ENCODE assay signal across 19 cellular contexts in genomic region chr14:101925152-101925551, GRCh38. TPM values are rescaled to one million over a fixed set of nuclear protein-coding genes. Genes with fewer than 3 reads are reported as not detected.
DNase-seq lines count a peak whose midpoint lies in the region; ATAC-seq, FAIRE-seq and TF ChIP-seq lines count a peak whose summit lies in the region.
"Had no signal": no experiment of that assay in that cellular context is flagged by ENCODE, and none has a peak within 500 bp of the region (broad histone marks: within the 10 kb centered on the region; RNA-seq: fewer than 3 reads in every experiment).

No MANE protein-coding gene starts in this region.

- intact Hi-C loops in K562 (cut with micrococcal nuclease) = no loop called here
- intact Hi-C loops in spleen (cut with DNase I; ENCODE audit: low total_unique reads) = no loop called here

- TF ChIP-seq RAD21 in K562 (CRISPR knock-in tag; conservative IDR thresholded peaks at IDR 0.05 in 1 of 2, IDR thresholded peaks at IDR 0.05 in 1 of 2) = no peak

- H3K36me3 ChIP-seq in K562 (ENCODE audit: control insufficient read depth, insufficient read depth, low read length) (peaks cover 46% of the 10 kb centered on the region; the same call in 2 of the 3 replicates), spleen (peaks cover 2 to 92% (median 46%) of the 10 kb centered on the region in 6 donors)

- H3K9me3 ChIP-seq in K562 (replicated peaks; ENCODE audit: control insufficient read depth, insufficient read depth, low read depth, low read length) (no peaks in the 10 kb centered on the region), spleen (no peaks in the 10 kb centered on the region)
- H3K9me3 ChIP-seq: A549, BE2C had no signal

- in situ Hi-C loops in K562 (cut with MboI) (no loop called here), GM13977 (cut with MboI; ENCODE audit: low pct_unique_long_range_greater_than_20kb, low sequenced_read_pairs, unreplicated experiment) (no loop called here)

- H3K4me1 Mint-ChIP-seq in activated naive CD8-positive, alpha-beta T cell treated with anti-CD3 and anti-CD28 coated beads, Interleukin-2, amount 10 ng/mL, durations not matched to agents 7 days and 5 days = no peaks in the 10 kb centered on the region
- peaks cover 10% of the 10 kb centered on the region for H3K4me1 Mint-ChIP-seq in activated naive CD8-positive, alpha-beta T cell treated with anti-CD3 and anti-CD28 coated beads, Interleukin-2, amount 50 U/mL, for 24 hours

- peaks cover 23 to 25% of the 10 kb centered on the region in 2 experiments; a peak in 4 of 5 replicates for H3K4me1 ChIP-seq in K562 (replicated peaks in 1 of 2; ENCODE audit: control insufficient read depth in 2 of 2, insufficient read depth in 2 of 2, low read length in 2 of 2)
- peaks cover 0 to 12% (median 2%) of the 10 kb centered on the region in 6 donors for H3K4me1 ChIP-seq in spleen
- H3K4me1 ChIP-seq: A549, BE2C had no signal

- DNase-seq in activated naive CD8-positive, alpha-beta T cell treated with anti-CD3 and anti-CD28 coated beads, Interleukin-2, amount 10 ng/mL, durations not matched to agents 7 days and 5 days = peak; percentile 11
- DNase-seq in activated naive CD8-positive, alpha-beta T cell treated with anti-CD3 and anti-CD28 coated beads, Interleukin-2, amount 50 U/mL, for 24 hours = no peak
- DNase-seq in SHP77 (lab: John Stamatoyannopoulos, UW) (peak; percentile 66 to 75), K562 (ENCODE audit: extremely low read depth in 1 of 4, low spot score in 3 of 4) (no peak), spleen (peak; percentile 24), GM13977 (ENCODE audit: low spot score) (no peak)
- DNase-seq: BE2C; CD8-positive, alpha-beta T cell; COR-L47; DMS153; DMS79 treated with DMSO at 0.1 percent for 48 hours; EL; H9 had no signal

- TF ChIP-seq POLR2A in K562 (conservative IDR thresholded peaks at IDR 0.05) (no peak), spleen (IDR thresholded peaks at IDR 0.05) (no peak)

- FAIRE-seq in K562 (lab: Jason Lieb, UNC) = no peak
- FAIRE-seq: A549, D721Med, G401.6, GM12891 had no signal

- no peaks in the 10 kb centered on the region for H4K20me1 ChIP-seq in K562 (replicated peaks; ENCODE audit: control insufficient read depth, insufficient read depth, low read length)

- H3K4me2 ChIP-seq in K562 (ENCODE audit: insufficient read depth, low read length) = no peak overlapping the region
- H3K4me2 ChIP-seq: A549, GM23338 had no signal

- H3K4me3 ChIP-seq in K562 (no peak overlapping the region), spleen (no peak overlapping the region)
- H3K4me3 ChIP-seq: A549, GM23338 had no signal

- peaks cover 4% of the 10 kb centered on the region for H3K36me3 Mint-ChIP-seq in activated naive CD8-positive, alpha-beta T cell treated with anti-CD3 and anti-CD28 coated beads, Interleukin-2, amount 10 ng/mL, durations not matched to agents 7 days and 5 days
- H3K36me3 Mint-ChIP-seq in activated naive CD8-positive, alpha-beta T cell treated with anti-CD3 and anti-CD28 coated beads, Interleukin-2, amount 50 U/mL, for 24 hours (ENCODE audit: low read depth) = peaks cover 14% of the 10 kb centered on the region

- no peak for TF ChIP-seq EP300 in K562 (IDR thresholded peaks at IDR 0.05; ENCODE audit: low read length)

- no TSS peak for BruUV-seq in K562 (replicated peaks; lab: Mats Ljungman, UMichigan)

- H2AFZ ChIP-seq in K562 (ENCODE audit: low read depth, low read length) = no peak overlapping the region
- H2AFZ ChIP-seq: GM23338 had no signal

- no peaks in the 10 kb centered on the region for H3K79me2 ChIP-seq in K562 (ENCODE audit: control insufficient read depth, insufficient read depth, low read length)

- no peak overlapping the region for H3K27ac ChIP-seq in K562 (ENCODE audit: extremely low read depth, low read depth, low read length)
- no peak overlapping the region for H3K27ac ChIP-seq in spleen
- H3K27ac ChIP-seq: A549, C4-2B had no signal

- ATAC-seq in activated naive CD8-positive, alpha-beta T cell treated with anti-CD3 and anti-CD28 coated beads, Interleukin-2, amount 10 ng/mL, durations not matched to agents 7 days and 5 days (ENCODE audit: low read depth) = no peak
- no peak for ATAC-seq in activated naive CD8-positive, alpha-beta T cell treated with anti-CD3 and anti-CD28 coated beads, Interleukin-2, amount 50 U/mL, for 24 hours
- no peak for ATAC-seq in K562
- ATAC-seq: A549; CD8-positive, alpha-beta T cell; GM23338 had no signal

- no peaks in the 10 kb centered on the region for H3K9me3 Mint-ChIP-seq in activated naive CD8-positive, alpha-beta T cell treated with anti-CD3 and anti-CD28 coated beads, Interleukin-2, amount 10 ng/mL, durations not matched to agents 7 days and 5 days
- H3K9me3 Mint-ChIP-seq in activated naive CD8-positive, alpha-beta T cell treated with anti-CD3 and anti-CD28 coated beads, Interleukin-2, amount 50 U/mL, for 24 hours = no peaks in the 10 kb centered on the region
- H3K9me3 Mint-ChIP-seq: CD8-positive, alpha-beta T cell; GM23338; H9 had no signal

- peak overlapping the region in 1 of 2 experiments; percentile 58; a peak in 1 of 4 replicates for H3K9ac ChIP-seq in K562 (ENCODE audit: insufficient read depth in 1 of 2, low read depth in 2 of 2, low read length in 2 of 2)

- no peaks in the 10 kb centered on the region for H3K9me1 ChIP-seq in K562 (ENCODE audit: control insufficient read depth, insufficient read depth, low read length)

- no peak for TF ChIP-seq CTCF in K562 (IDR thresholded peaks at IDR 0.05 in 2 of 3, conservative IDR thresholded peaks at IDR 0.05 in 1 of 3; ENCODE audit: insufficient read depth in 2 of 3, low read depth in 1 of 3, low read length in 3 of 3)
- no peak for TF ChIP-seq CTCF in spleen (IDR thresholded peaks at IDR 0.05 in 8 of 11, conservative IDR thresholded peaks at IDR 0.05 in 3 of 11)
- no peak for TF ChIP-seq CTCF in GM13977 (IDR thresholded peaks at IDR 0.05; ENCODE audit: extremely low read depth, insufficient read depth, missing control alignments)

- H3K27me3 ChIP-seq in K562 (ENCODE audit: control insufficient read depth in 2 of 2, insufficient read depth in 2 of 2, low read length in 2 of 2) = no peaks in the 10 kb centered on the region
- no peaks in the 10 kb centered on the region for H3K27me3 ChIP-seq in spleen (replicated peaks in 1 of 7)
- H3K27me3 ChIP-seq: BE2C had no signal

- CTCF ChIA-PET in K562 (lab: Yijun Ruan, JAX; ENCODE audit: low intra/inter-chr PET ratio) = no interaction called here

- H3K27ac Mint-ChIP-seq in activated naive CD8-positive, alpha-beta T cell treated with anti-CD3 and anti-CD28 coated beads, Interleukin-2, amount 10 ng/mL, durations not matched to agents 7 days and 5 days = no peak overlapping the region
- no peak overlapping the region for H3K27ac Mint-ChIP-seq in activated naive CD8-positive, alpha-beta T cell treated with anti-CD3 and anti-CD28 coated beads, Interleukin-2, amount 50 U/mL, for 24 hours
- H3K27ac Mint-ChIP-seq: CD8-positive, alpha-beta T cell; GM23338; H9 had no signal

- H3K4me3 Mint-ChIP-seq in activated naive CD8-positive, alpha-beta T cell treated with anti-CD3 and anti-CD28 coated beads, Interleukin-2, amount 10 ng/mL, durations not matched to agents 7 days and 5 days = no peak overlapping the region
- H3K4me3 Mint-ChIP-seq in activated naive CD8-positive, alpha-beta T cell treated with anti-CD3 and anti-CD28 coated beads, Interleukin-2, amount 50 U/mL, for 24 hours = no peak overlapping the region
- H3K4me3 Mint-ChIP-seq: CD8-positive, alpha-beta T cell; GM23338; H9 had no signal

- 98% methylated on average over 18 of the region's 33 CpGs for WGBS in K562 (ENCODE audit: insufficient coverage, low coverage, missing lambda C conversion rate)
- 97 to 99% (median 98%) methylated on average over 33 of the region's 33 CpGs for WGBS in spleen, 5 donors

- POLR2A ChIA-PET in activated naive CD8-positive, alpha-beta T cell treated with anti-CD3 and anti-CD28 coated beads, Interleukin-2, amount 10 ng/mL, durations not matched to agents 7 days and 5 days (lab: Charles Lee) = no interaction called here
- POLR2A ChIA-PET in K562 (lab: Yijun Ruan, JAX) = interaction anchor here (1.0 to 2.4 kb wide), 2 partner anchors 8 to 20 kb away, joined by 4 to 10 read pairs; no protein-coding TSS in a partner anchor

- H3K27me3 Mint-ChIP-seq in activated naive CD8-positive, alpha-beta T cell treated with anti-CD3 and anti-CD28 coated beads, Interleukin-2, amount 10 ng/mL, durations not matched to agents 7 days and 5 days = no peaks in the 10 kb centered on the region
- no peaks in the 10 kb centered on the region for H3K27me3 Mint-ChIP-seq in activated naive CD8-positive, alpha-beta T cell treated with anti-CD3 and anti-CD28 coated beads, Interleukin-2, amount 50 U/mL, for 24 hours

RNA-seq across cellular contexts. Expression of gene DYNC1H1, which starts 39.2 kb away (rescaled TPM):
- total RNA-seq in activated naive CD8-positive, alpha-beta T cell treated with anti-CD3 and anti-CD28 coated beads, Interleukin-2, amount 10 ng/mL, durations not matched to agents 7 days and 5 days = 100 to 1,000 TPM; 287 to 316 TPM
- 696 and 788 TPM in 2 replicates for total RNA-seq in K562 (2011; cell fraction: chromatin; rRNA removed; ENCODE audit: low replicate concordance)
- 257 and 323 TPM in 2 replicates for total RNA-seq in K562 (2011; cell fraction: nucleolus; rRNA removed)
- 362 and 396 TPM in 2 replicates for total RNA-seq in K562 (2011; cell fraction: nucleoplasm; rRNA removed)
- total RNA-seq in K562 (2014; rRNA removed) (193 and 202 TPM in 2 replicates), K562 (2014; rRNA removed; fragmentation: Illumina TruSeq; extraction: Trizol) (126 and 128 TPM in 2 replicates), K562 (2015; rRNA removed; fragmentation: Illumina TruSeq; extraction: Trizol) (115 and 120 TPM in 2 replicates), K562 (2021) (320 and 335 TPM in 2 replicates), spleen (100 to 1,000 TPM; 270 to 446 (median 403) TPM)
- polyA plus RNA-seq in K562 (2011; rRNA removed) (52.4 and 68.0 TPM in 2 replicates), K562 (2014; fragmentation: Illumina TruSeq; extraction: Trizol) (144 and 150 TPM in 2 replicates), K562 (2014; fragmentation: Nextera tagmentation; extraction: Ambion mirVana) (10 to 100 TPM; 31.9 to 35.9 TPM), K562 (2014; rRNA removed) (85.1 and 95.4 TPM in 2 replicates), spleen (10 to 100 TPM; 65.9 to 85.8 (median 70.5) TPM)
- polyA plus RNA-seq in K562 (2011; cell fraction: cytosol; rRNA removed) = 95.8 and 115 TPM in 2 replicates
- 211 and 277 TPM in 2 replicates for polyA plus RNA-seq in K562 (2011; cell fraction: nucleus; rRNA removed)
- 149 and 168 TPM in 2 replicates for polyA plus RNA-seq in K562 (2012)
- polyA minus RNA-seq in K562 (2011; rRNA and poly(A)+ RNA removed) = 267 and 271 TPM in 2 replicates
- 299 and 452 TPM in 2 replicates for polyA minus RNA-seq in K562 (2011; cell fraction: cytosol; rRNA and poly(A)+ RNA removed)
- 110 and 238 TPM in 2 replicates for polyA minus RNA-seq in K562 (2011; cell fraction: nucleus; rRNA and poly(A)+ RNA removed)

Comparison
In these comparisons a context has a peak if more than half of its experiments do, and no peak if none do; other contexts are left out.
1. DNase-seq: peak in activated naive CD8-positive, alpha-beta T cell treated with anti-CD3 and anti-CD28 coated beads, Interleukin-2, amount 10 ng/mL, durations not matched to agents 7 days and 5 days (single experiment), SHP77 (2 of 2) and spleen (single experiment); none in activated naive CD8-positive, alpha-beta T cell treated with anti-CD3 and anti-CD28 coated beads, Interleukin-2, amount 50 U/mL, for 24 hours (single experiment), K562 (0 of 4) and GM13977 (single experiment).